In the genomic region with DNA sequence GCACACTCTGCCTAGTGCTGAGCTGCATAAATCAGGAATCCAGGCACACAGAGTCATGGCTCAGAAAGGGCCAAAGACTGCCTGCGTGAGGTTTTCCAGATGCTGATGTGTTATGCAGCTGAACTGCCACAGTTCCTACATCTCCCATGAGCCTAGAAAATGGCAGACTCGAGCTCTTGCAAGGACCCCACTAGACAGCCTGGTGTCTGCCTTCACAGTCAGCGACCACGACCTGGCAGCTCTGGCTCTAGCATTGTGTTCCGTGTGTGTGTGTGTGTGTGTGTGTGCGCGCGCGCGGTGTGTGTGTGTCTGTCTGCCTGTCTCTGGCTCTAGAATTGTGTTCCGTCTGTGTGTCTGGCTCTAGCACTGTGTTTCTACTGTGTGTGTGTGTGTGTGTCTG, we compare ENCODE assay signal across 1 cellular context.
TF ChIP-seq lines count a peak whose summit lies in the region.

No MANE protein-coding gene starts in this region.

TF ChIP-seq in A549, 52 proteins besides CTCF, POLR2A, EP300 and RAD21:
- TF ChIP-seq MAZ (IDR thresholded peaks at IDR 0.05; ENCODE audit: borderline replicate concordance, low read depth, low read length), result no peak
- no peak for TF ChIP-seq RFX5 (IDR thresholded peaks at IDR 0.05)
- TF ChIP-seq FOSB (CRISPR knock-in tag; IDR thresholded peaks at IDR 0.05), result no peak
- TF ChIP-seq JUN (IDR thresholded peaks at IDR 0.05), result no peak
- no peak for TF ChIP-seq TFCP2L1 (CRISPR knock-in tag; IDR thresholded peaks at IDR 0.05)
- TF ChIP-seq HOXA7 (CRISPR knock-in tag; IDR thresholded peaks at IDR 0.05), result no peak
- no peak for TF ChIP-seq HES2 (IDR thresholded peaks at IDR 0.05)
- no peak for TF ChIP-seq BCL3 (IDR thresholded peaks at IDR 0.05)
- TF ChIP-seq, protein P1, sequence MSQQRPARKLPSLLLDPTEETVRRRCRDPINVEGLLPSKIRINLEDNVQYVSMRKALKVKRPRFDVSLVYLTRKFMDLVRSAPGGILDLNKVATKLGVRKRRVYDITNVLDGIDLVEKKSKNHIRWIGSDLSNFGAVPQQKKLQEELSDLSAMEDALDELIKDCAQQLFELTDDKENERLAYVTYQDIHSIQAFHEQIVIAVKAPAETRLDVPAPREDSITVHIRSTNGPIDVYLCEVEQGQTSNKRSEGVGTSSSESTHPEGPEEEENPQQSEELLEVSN (IDR thresholded peaks at IDR 0.05; ENCODE audit: borderline replicate concordance, low read depth), result no peak
- TF ChIP-seq EHF (CRISPR knock-in tag; IDR thresholded peaks at IDR 0.05), result no peak
- TF ChIP-seq, protein P2, sequence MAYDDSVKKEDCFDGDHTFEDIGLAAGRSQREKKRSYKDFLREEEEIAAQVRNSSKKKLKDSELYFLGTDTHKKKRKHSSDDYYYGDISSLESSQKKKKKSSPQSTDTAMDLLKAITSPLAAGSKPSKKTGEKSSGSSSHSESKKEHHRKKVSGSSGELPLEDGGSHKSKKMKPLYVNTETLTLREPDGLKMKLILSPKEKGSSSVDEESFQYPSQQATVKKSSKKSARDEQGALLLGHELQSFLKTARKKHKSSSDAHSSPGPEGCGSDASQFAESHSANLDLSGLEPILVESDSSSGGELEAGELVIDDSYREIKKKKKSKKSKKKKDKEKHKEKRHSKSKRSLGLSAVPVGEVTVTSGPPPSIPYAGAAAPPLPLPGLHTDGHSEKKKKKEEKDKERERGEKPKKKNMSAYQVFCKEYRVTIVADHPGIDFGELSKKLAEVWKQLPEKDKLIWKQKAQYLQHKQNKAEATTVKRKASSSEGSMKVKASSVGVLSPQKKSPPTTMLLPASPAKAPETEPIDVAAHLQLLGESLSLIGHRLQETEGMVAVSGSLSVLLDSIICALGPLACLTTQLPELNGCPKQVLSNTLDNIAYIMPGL (CRISPR knock-in tag; IDR thresholded peaks at IDR 0.05; ENCODE audit: borderline replicate concordance), result no peak
- TF ChIP-seq CBX8 (IDR thresholded peaks at IDR 0.05), result no peak
TF ChIP-seq in A549: peak in this region for 0.
